Comparison of ENCODE assay signal across 1 cellular context in genomic region chr2:226796012-226796839, GRCh38.
TF ChIP-seq lines count a peak whose summit lies in the region.

No MANE protein-coding gene starts in this region.

TF ChIP-seq in liver, 16 proteins besides CTCF, POLR2A, EP300 and RAD21 (continued from another document):
- TF ChIP-seq ZBTB33 (IDR thresholded peaks at IDR 0.05) (no peak), YY1 (IDR thresholded peaks at IDR 0.05) (no peak), SP1 (IDR thresholded peaks at IDR 0.05) (no peak), HNF4A (conservative IDR thresholded peaks at IDR 0.05) (peak in 1 of 2 donors; percentile 10), GABPA (IDR thresholded peaks at IDR 0.05 in 1 of 2, conservative IDR thresholded peaks at IDR 0.05 in 1 of 2) (no peak), FOXA2 (IDR thresholded peaks at IDR 0.05) (peak; percentile 55), JUND (IDR thresholded peaks at IDR 0.05) (no peak), TAF1 (conservative IDR thresholded peaks at IDR 0.05) (no peak), REST (IDR thresholded peaks at IDR 0.05) (peak; percentile 28), FOXA1 (IDR thresholded peaks at IDR 0.05) (no peak)
